34 cellular contexts compared by ENCODE assay signal in genomic region chr7:107527196-107527595, GRCh38. TPM values are rescaled to one million over a fixed set of nuclear protein-coding genes. Genes with fewer than 3 reads are reported as not detected.
"Had no signal": no experiment of that assay in that cellular context is flagged by ENCODE, and none has a peak within 500 bp of the region (broad histone marks: within the 10 kb centered on the region; RNA-seq: fewer than 3 reads in every experiment).

No MANE protein-coding gene starts in this region.

- H3K9me3 ChIP-seq: adrenal gland, body of pancreas had no signal

- H3K36me3 ChIP-seq: adrenal gland had no signal

- ATAC-seq: activated CD8-positive, alpha-beta T cell treated with anti-CD3 and anti-CD28 coated beads for 36 hours; activated naive CD4-positive, alpha-beta T cell treated with anti-CD3 and anti-CD28 coated beads, Interleukin-2, amount 50 U/mL, for 72 hours; activated T-cell treated with anti-CD3 and anti-CD28 coated beads, Interleukin-2, amount 50 U/mL, for 4 hours; activated T-cell treated with anti-CD3 and anti-CD28 coated beads, Interleukin-2, amount 50 U/mL, for 72 hours; activated T-helper 17 cell treated with anti-CD3 and anti-CD28 coated beads, Interleukin-2, amount 50 U/mL, for 72 hours; body of pancreas had no signal

- H3K27me3 ChIP-seq: adrenal gland, body of pancreas, brain microvascular endothelial cell, cardiac muscle cell had no signal

- H3K27ac ChIP-seq: adrenal gland, body of pancreas, brain microvascular endothelial cell, cardiac muscle cell had no signal

- H3K4me1 ChIP-seq: body of pancreas had no signal

- DNase-seq: activated B cell treated with CpG ODN at 0.5 μM for 24 hours; activated CD4-positive, alpha-beta memory T cell treated with anti-CD3 and anti-CD28 coated beads for 36 hours; activated CD4-positive, alpha-beta T cell treated with anti-CD3 and anti-CD28 coated beads for 4 hours; activated CD4-positive, alpha-beta T cell treated with anti-CD3 and anti-CD28 coated beads, Interleukin-2, amount 10 ng/mL, durations not matched to agents 24 days and 14 days; activated CD4-positive, alpha-beta T cell treated with anti-CD3 and anti-CD28 coated beads, Interleukin-2, amount 50 U/mL, for 1 hour; activated CD4-positive, alpha-beta T cell treated with anti-CD3 and anti-CD28 coated beads, Interleukin-2, amount 50 U/mL, for 4 hours; activated CD4-positive, CD25-positive, alpha-beta regulatory T cell treated with anti-CD3 and anti-CD28 coated beads, Interleukin-2, amount 50 U/mL, for 72 hours; activated CD8-positive, alpha-beta memory T cell treated with anti-CD3 and anti-CD28 coated beads, Interleukin-2, amount 50 U/mL, for 4 hours; activated CD8-positive, alpha-beta T cell treated with anti-CD3 and anti-CD28 coated beads for 36 hours; activated effector memory CD4-positive, alpha-beta T cell treated with anti-CD3 and anti-CD28 coated beads, Interleukin-2, amount 50 U/mL, for 16 hours; activated gamma-delta T cell treated with Interleukin-2 at 50 U/mL for 16 hours; activated naive CD4-positive, alpha-beta T cell; activated naive CD4-positive, alpha-beta T cell treated with anti-CD3 and anti-CD28 coated beads for 36 hours; activated naive CD4-positive, alpha-beta T cell treated with anti-CD3 and anti-CD28 coated beads, Interleukin-2, amount 50 U/mL, for 16 hours; activated naive CD8-positive, alpha-beta T cell treated with anti-CD3 and anti-CD28 coated beads for 36 hours; activated T-cell treated with anti-CD3 and anti-CD28 coated beads for 4 hours; activated T-cell treated with anti-CD3 and anti-CD28 coated beads, Interleukin-2, amount 50 U/mL, for 1 hour; activated T-cell treated with anti-CD3 and anti-CD28 coated beads, Interleukin-2, amount 50 U/mL, for 4 hours; activated T-cell treated with anti-CD3 and anti-CD28 coated beads, Interleukin-2, amount 50 U/mL, for 72 hours; adrenal gland; amniotic stem cell; aorta; body of pancreas; brain microvascular endothelial cell; cerebellar nuclear complex; T-helper 1 cell; T-helper 2 cell; T-helper 9 cell had no signal

- H3K4me3 ChIP-seq: adrenal gland, body of pancreas, cardiac muscle cell had no signal

RNA-seq across cellular contexts. Expression of gene GPR22, which starts 57.3 kb away (rescaled TPM):
- total RNA-seq: activated B cell treated with CpG ODN at 0.5 μM for 24 hours; activated CD4-positive, alpha-beta memory T cell treated with anti-CD3 and anti-CD28 coated beads for 36 hours; activated CD4-positive, alpha-beta T cell treated with anti-CD3 and anti-CD28 coated beads, Interleukin-2, amount 10 ng/mL, durations not matched to agents 24 days and 14 days; activated CD8-positive, alpha-beta memory T cell treated with anti-CD3 and anti-CD28 coated beads for 36 hours; activated CD8-positive, alpha-beta T cell treated with anti-CD3 and anti-CD28 coated beads for 36 hours; activated naive CD4-positive, alpha-beta T cell treated with anti-CD3 and anti-CD28 coated beads for 36 hours; activated naive CD4-positive, alpha-beta T cell treated with anti-CD3 and anti-CD28 coated beads, Interleukin-2, amount 50 U/mL, for 72 hours; activated naive CD8-positive, alpha-beta T cell treated with anti-CD3 and anti-CD28 coated beads for 36 hours; activated T-cell treated with anti-CD3 and anti-CD28 coated beads, Interleukin-2, amount 50 U/mL, for 4 hours; activated T-cell treated with anti-CD3 and anti-CD28 coated beads, Interleukin-2, amount 50 U/mL, for 72 hours; activated T-helper 1 cell treated with anti-CD3 and anti-CD28 coated beads, Interleukin-12 subunit alpha, Interleukin-12 subunit beta, Interleukin-2, Interleukin-4 antibody, amounts not matched to agents 30 ng/mL and 10 ng/mL and 1 ng/mL, durations not matched to agents 14 hours and 24 hours and 36 hours; activated T-helper 17 cell treated with anti-CD3 and anti-CD28 coated beads, Interleukin-2, amount 50 U/mL, for 72 hours; aorta; astrocyte; body of pancreas had no signal
